ENCODE assay signal across 8 cellular contexts in the genomic region with DNA sequence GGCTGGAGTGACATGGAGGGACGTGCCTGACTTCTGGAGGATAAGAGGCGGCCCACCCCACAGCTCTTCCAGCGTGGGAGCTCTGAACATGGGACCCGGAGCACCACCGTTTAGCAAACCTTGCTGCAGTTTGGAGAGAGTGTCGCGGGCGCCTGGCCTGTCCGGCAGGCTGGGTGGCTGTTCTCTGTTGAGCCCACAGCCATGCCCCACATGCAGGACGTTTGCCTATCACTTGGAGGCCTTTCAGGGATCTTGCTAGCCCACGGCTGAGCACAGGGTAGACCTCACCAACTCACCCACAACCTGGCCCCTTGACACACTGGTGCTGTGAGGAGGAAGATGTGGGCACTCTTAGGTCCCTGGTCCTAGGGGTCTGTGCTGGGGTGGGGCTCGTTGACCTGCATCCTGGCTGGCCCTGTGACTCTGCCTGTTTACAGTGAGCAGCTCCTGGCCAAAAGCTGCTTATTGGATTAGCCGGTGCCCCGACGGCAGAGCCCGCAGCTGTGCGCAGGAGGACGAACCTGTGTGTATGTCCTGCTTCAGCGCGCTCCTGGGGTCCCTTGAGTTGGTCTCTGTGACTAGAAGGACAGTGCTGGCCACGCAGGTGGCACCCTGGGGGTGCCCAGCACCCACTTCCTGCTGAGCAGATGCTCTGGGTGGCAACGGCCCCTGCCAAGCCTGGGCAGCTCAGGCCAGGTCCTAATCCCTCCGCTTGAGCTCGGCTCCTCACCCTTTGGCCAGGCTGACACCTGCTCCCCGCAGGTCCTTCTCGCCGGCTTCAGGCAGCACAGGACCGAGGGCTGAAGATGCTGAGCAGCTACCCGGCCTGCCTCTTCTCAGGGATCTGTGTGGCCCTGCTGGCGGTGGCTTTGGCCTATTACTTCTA.
DNase-seq lines count a peak whose midpoint lies in the region; ATAC-seq and TF ChIP-seq lines count a peak whose summit lies in the region.

No MANE protein-coding gene starts in this region.

- no peaks in the 10 kb centered on the region for H3K4me1 ChIP-seq in trophoblast cell (ENCODE audit: control insufficient read depth in 1 of 2, insufficient read depth in 2 of 2, low read length in 2 of 2)
- peaks cover 0 to 49% (median 0%) of the 10 kb centered on the region in 4 donors for H3K4me1 ChIP-seq in tibial nerve

- H3K27me3 ChIP-seq in trophoblast cell (ENCODE audit: insufficient read depth, low read length) (no peaks in the 10 kb centered on the region), tibial nerve (no peaks in the 10 kb centered on the region)

- peaks cover 18% of the 10 kb centered on the region for H3K4me1 Mint-ChIP-seq in activated CD4-positive, alpha-beta T cell treated with anti-CD3 and anti-CD28 coated beads, Interleukin-2, amount 10 ng/mL, durations not matched to agents 24 days and 14 days
- H3K4me1 Mint-ChIP-seq in IgD-negative memory B cell (peaks cover 15 to 19% (median 17%) of the 10 kb centered on the region in 3 donors), brain (peaks cover 25% of the 10 kb centered on the region)

- H3K27me3 Mint-ChIP-seq in activated CD4-positive, alpha-beta T cell treated with anti-CD3 and anti-CD28 coated beads, Interleukin-2, amount 10 ng/mL, durations not matched to agents 24 days and 14 days = no peaks in the 10 kb centered on the region
- H3K27me3 Mint-ChIP-seq in IgD-negative memory B cell (no peaks in the 10 kb centered on the region), brain (no peaks in the 10 kb centered on the region)

- no peak overlapping the region for H3K4ac ChIP-seq in trophoblast cell (ENCODE audit: low read depth, low read length)

- H3K14ac ChIP-seq in trophoblast cell (ENCODE audit: low read length) = no peak overlapping the region

- peaks cover 4% of the 10 kb centered on the region for H3K9me3 ChIP-seq in trophoblast cell (ENCODE audit: insufficient read depth, low read depth, low read length)
- H3K9me3 ChIP-seq in tibial nerve = no peaks in the 10 kb centered on the region

- H4K12ac ChIP-seq in trophoblast cell (ENCODE audit: low read depth, low read length) = peak overlapping the region; percentile 10

- H4K91ac ChIP-seq in trophoblast cell (ENCODE audit: low read depth, low read length) = no peak overlapping the region

- H3K79me1 ChIP-seq in trophoblast cell (ENCODE audit: low read length) = no peaks in the 10 kb centered on the region

- no peak for TF ChIP-seq EP300 in tibial nerve (IDR thresholded peaks at IDR 0.05)

- H4K8ac ChIP-seq in trophoblast cell (ENCODE audit: low read depth, low read length) = no peak overlapping the region

- no peak overlapping the region for H3K27ac ChIP-seq in trophoblast cell (ENCODE audit: low read depth, low read length)
- H3K27ac ChIP-seq in tibial nerve = peak overlapping the region in 1 of 4 donors; percentile 12

- no peak overlapping the region for H2AK5ac ChIP-seq in trophoblast cell (ENCODE audit: low read length)

- no peak for DNase-seq in activated CD4-positive, alpha-beta T cell treated with anti-CD3 and anti-CD28 coated beads, Interleukin-2, amount 10 ng/mL, durations not matched to agents 24 days and 14 days
- DNase-seq in activated CD4-positive, alpha-beta T cell treated with anti-CD3 and anti-CD28 coated beads, Interleukin-2, amount 50 U/mL, for 48 hours = no peak
- DNase-seq in trophoblast cell (no peak), tibial nerve (ENCODE audit: low spot score in 2 of 2) (no peak), DMS153 (lab: John Stamatoyannopoulos, UW) (no peak)

- H3K9me3 Mint-ChIP-seq in activated CD4-positive, alpha-beta T cell treated with anti-CD3 and anti-CD28 coated beads, Interleukin-2, amount 10 ng/mL, durations not matched to agents 24 days and 14 days = no peaks in the 10 kb centered on the region
- H3K9me3 Mint-ChIP-seq in IgD-negative memory B cell (no peaks in the 10 kb centered on the region), brain (peaks cover 0 to 3% (median 0%) of the 10 kb centered on the region in 5 experiments)

- H3K4me2 ChIP-seq in trophoblast cell (ENCODE audit: low read length) = peak overlapping the region; percentile 34

- ATAC-seq in GM21717 (IDR thresholded peaks at IDR 0.05; ENCODE audit: unreplicated experiment) = no peak

- intact Hi-C loops in activated CD4-positive, alpha-beta T cell treated with anti-CD3 and anti-CD28 coated beads, Interleukin-2, amount 10 ng/mL, durations not matched to agents 24 days and 14 days (cut with micrococcal nuclease) = loop anchor here (1.0 to 2.0 kb wide), 2 partner anchors 73 to 129 kb away; no protein-coding TSS in a partner anchor

- H3K23ac ChIP-seq in trophoblast cell (ENCODE audit: low read length) = no peak overlapping the region

- no peaks in the 10 kb centered on the region for H3K36me3 ChIP-seq in trophoblast cell (ENCODE audit: control insufficient read depth in 1 of 2, insufficient read depth in 2 of 2, low read length in 2 of 2)
- peaks cover 0 to 12% (median 0%) of the 10 kb centered on the region in 3 donors for H3K36me3 ChIP-seq in tibial nerve

- H3K18ac ChIP-seq in trophoblast cell (ENCODE audit: low read length) = no peak overlapping the region

- TF ChIP-seq CTCF in brain (conservative IDR thresholded peaks at IDR 0.05) = peak in 1 of 2 experiments; percentile 52
- TF ChIP-seq CTCF in tibial nerve (IDR thresholded peaks at IDR 0.05) = no peak

- TF ChIP-seq POLR2A in tibial nerve (IDR thresholded peaks at IDR 0.05) = no peak

- H2BK120ac ChIP-seq in trophoblast cell (ENCODE audit: insufficient read depth, low read length, poor library complexity) = no peak overlapping the region

- H3K4me3 Mint-ChIP-seq in activated CD4-positive, alpha-beta T cell treated with anti-CD3 and anti-CD28 coated beads, Interleukin-2, amount 10 ng/mL, durations not matched to agents 24 days and 14 days = peak overlapping the region; percentile 74
- H3K4me3 Mint-ChIP-seq in IgD-negative memory B cell (peak overlapping the region in 2 of 4 donors; percentile 92 to 93), brain (no peak overlapping the region)

- H3K27ac Mint-ChIP-seq in activated CD4-positive, alpha-beta T cell treated with anti-CD3 and anti-CD28 coated beads, Interleukin-2, amount 10 ng/mL, durations not matched to agents 24 days and 14 days = peak overlapping the region; percentile 78
- H3K27ac Mint-ChIP-seq in IgD-negative memory B cell (peak overlapping the region; percentile 86 to 97 (median 89)), brain (peak overlapping the region in 4 of 5 experiments; percentile 48 to 81 (median 52))

- H2BK5ac ChIP-seq in trophoblast cell (ENCODE audit: low read depth, low read length, poor library complexity) = no peak overlapping the region

- H3K36me3 Mint-ChIP-seq in activated CD4-positive, alpha-beta T cell treated with anti-CD3 and anti-CD28 coated beads, Interleukin-2, amount 10 ng/mL, durations not matched to agents 24 days and 14 days (ENCODE audit: low read depth) = peaks cover 18% of the 10 kb centered on the region
- no peaks in the 10 kb centered on the region for H3K36me3 Mint-ChIP-seq in IgD-negative memory B cell
- no peaks in the 10 kb centered on the region for H3K36me3 Mint-ChIP-seq in brain

- no peaks in the 10 kb centered on the region for H3K79me2 ChIP-seq in trophoblast cell (ENCODE audit: control insufficient read depth, insufficient read depth, low read length, poor library complexity)

- H2AFZ ChIP-seq in trophoblast cell (ENCODE audit: insufficient read depth, low read length, poor library complexity) = peak overlapping the region; percentile 37

- no peak overlapping the region for H2BK12ac ChIP-seq in trophoblast cell (ENCODE audit: low read length)

- H3K9ac ChIP-seq in trophoblast cell (ENCODE audit: low read length) = no peak overlapping the region

- no CpG with 5 or more reads among the region's 30 CpGs for WGBS in trophoblast cell (ENCODE audit: extremely low coverage, insufficient coverage, insufficient read length)
- 81 to 86% methylated on average over 27 of the region's 30 CpGs for WGBS in tibial nerve, 2 donors

- H3K4me3 ChIP-seq in trophoblast cell (ENCODE audit: low read depth, low read length) (no peak overlapping the region), tibial nerve (no peak overlapping the region)
